16 cellular contexts compared by ENCODE assay signal in the genomic region with DNA sequence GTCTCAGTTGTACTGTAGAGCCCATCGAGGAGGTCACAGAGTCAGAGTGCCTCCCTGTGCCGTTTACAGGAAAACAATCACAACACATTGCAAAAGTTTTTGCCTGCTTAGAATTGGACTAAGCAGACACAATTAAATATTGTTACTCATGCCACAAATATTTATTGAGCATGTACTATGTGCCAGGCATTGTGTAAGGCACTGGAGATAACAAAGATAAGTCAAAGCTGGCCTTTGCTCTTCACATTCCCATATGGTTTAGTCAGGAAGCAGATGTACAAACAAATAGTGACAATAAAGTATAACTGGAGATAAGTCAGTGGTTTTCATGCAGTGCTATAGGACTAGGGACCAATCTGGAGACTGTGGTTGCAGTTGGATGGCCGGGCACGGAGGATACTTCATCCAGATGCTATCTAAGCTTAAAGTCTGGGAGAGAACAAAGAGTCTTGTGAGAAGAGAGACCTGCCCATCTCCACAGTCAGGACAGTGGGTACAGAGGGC.
DNase-seq lines count a peak whose midpoint lies in the region; ATAC-seq and TF ChIP-seq lines count a peak whose summit lies in the region.
"Had no signal": no experiment of that assay in that cellular context is flagged by ENCODE, and none has a peak within 500 bp of the region (broad histone marks: within the 10 kb centered on the region; RNA-seq: fewer than 3 reads in every experiment).

No MANE protein-coding gene starts in this region.

- H3K4me1 ChIP-seq in colonic mucosa = no peaks in the 10 kb centered on the region
- peaks cover 1% of the 10 kb centered on the region for H3K4me1 ChIP-seq in left ventricle myocardium inferior
- H3K4me1 ChIP-seq: ascending aorta had no signal

- H3K27me3 ChIP-seq in colonic mucosa (no peaks in the 10 kb centered on the region), left ventricle myocardium inferior (ENCODE audit: low read depth) (no peaks in the 10 kb centered on the region)
- H3K27me3 ChIP-seq: ascending aorta had no signal

- BruUV-seq in Calu3 (replicated peaks; lab: Mats Ljungman, UMichigan) = no TSS peak

- CTCF ChIA-PET in Calu3 (lab: Charles Lee) = interaction anchor here (0.9 to 1.6 kb wide), 2 partner anchors 11 to 15 kb away, joined by 3 to 8 read pairs; no protein-coding TSS in a partner anchor

- H3K27ac Mint-ChIP-seq in Calu3 (ENCODE audit: unreplicated experiment) = peak overlapping the region; percentile 48

- peaks cover 45% of the 10 kb centered on the region for H3K4me1 Mint-ChIP-seq in Calu3 (ENCODE audit: low read depth, unreplicated experiment)

- peaks cover 2% of the 10 kb centered on the region for H3K9me3 Mint-ChIP-seq in Calu3 (ENCODE audit: low read depth, unreplicated experiment)

- intact Hi-C loops in Calu3 (cut with micrococcal nuclease; ENCODE audit: unreplicated experiment) (loop anchor here (10.0 kb wide), 1 partner anchor 949 kb away; no protein-coding TSS in a partner anchor), colonic mucosa (cut with DNase I) (no loop called here), left ventricle myocardium inferior (cut with micrococcal nuclease) (loop anchor here (10.0 kb wide), 1 partner anchor 149 kb away; no protein-coding TSS in a partner anchor)

- peaks cover 4% of the 10 kb centered on the region for H3K36me3 Mint-ChIP-seq in Calu3 (ENCODE audit: insufficient read depth, unreplicated experiment)

- H3K27ac ChIP-seq in colonic mucosa (no peak overlapping the region), left ventricle myocardium inferior (replicated peaks) (no peak overlapping the region)
- H3K27ac ChIP-seq: ascending aorta, neutrophil had no signal

- no peak overlapping the region for H3K4me3 Mint-ChIP-seq in Calu3 (ENCODE audit: low read depth, unreplicated experiment)

- DNase-seq in Calu3 = no peak
- peak; percentile 57 for DNase-seq in LoVo (ENCODE audit: low spot score)
- peak; percentile 14 for DNase-seq in colonic mucosa
- peak; percentile 20 for DNase-seq in mucosa of gallbladder (ENCODE audit: low spot score)
- DNase-seq in NCI-H2081 (lab: John Stamatoyannopoulos, UW) = no peak
- DNase-seq in left ventricle myocardium inferior = no peak
- DNase-seq: activated effector memory CD4-positive, alpha-beta T cell treated with Interleukin-2 at 50 U/mL for 16 hours; HCEC 1CT; MM.1S; NCI-H2029; NCI-H526 treated with DMSO at 0.1 percent for 48 hours; stimulated activated naive CD4-positive, alpha-beta T cell had no signal

- no peak for TF ChIP-seq CTCF in Calu3 (IDR thresholded peaks at IDR 0.05; ENCODE audit: unreplicated experiment)
- TF ChIP-seq CTCF in colonic mucosa (IDR thresholded peaks at IDR 0.05) = no peak
- no peak for TF ChIP-seq CTCF in left ventricle myocardium inferior (IDR thresholded peaks at IDR 0.05; ENCODE audit: borderline replicate concordance)

- H3K27me3 Mint-ChIP-seq in Calu3 (ENCODE audit: unreplicated experiment) = no peaks in the 10 kb centered on the region

- no peak for ATAC-seq in HG02840 (IDR thresholded peaks at IDR 0.05; ENCODE audit: low FRiP score, unreplicated experiment)
- ATAC-seq in HG02870 (IDR thresholded peaks at IDR 0.05; ENCODE audit: unreplicated experiment) = no peak

- H3K4me3 ChIP-seq in colonic mucosa = no peak overlapping the region
- H3K4me3 ChIP-seq in left ventricle myocardium inferior = no peak overlapping the region
- H3K4me3 ChIP-seq: ascending aorta had no signal

- no peak overlapping the region for H3K9ac ChIP-seq in colonic mucosa (ENCODE audit: low read depth in 2 of 2, low read length in 2 of 2)

- H3K36me3 ChIP-seq in colonic mucosa (no peaks in the 10 kb centered on the region), left ventricle myocardium inferior (no peaks in the 10 kb centered on the region)
- H3K36me3 ChIP-seq: ascending aorta, neutrophil had no signal

- H3K9me3 ChIP-seq in colonic mucosa (no peaks in the 10 kb centered on the region), left ventricle myocardium inferior (replicated peaks) (peaks cover 9% of the 10 kb centered on the region)
- H3K9me3 ChIP-seq: neutrophil had no signal

Comparison
In these comparisons a context has a peak if more than half of its experiments do, and no peak if none do; other contexts are left out.
1. DNase-seq: peak in LoVo (single experiment), colonic mucosa (single experiment) and mucosa of gallbladder (single experiment); none in Calu3 (single experiment), NCI-H2081 (0 of 2) and left ventricle myocardium inferior (single experiment).